In genomic region chr3:15205934-15206661, GRCh38 we compare ENCODE assay signal across 7 cellular contexts. TPM values are rescaled to one million over a fixed set of nuclear protein-coding genes. Genes with fewer than 3 reads are reported as not detected.
DNase-seq lines count a peak whose midpoint lies in the region; ATAC-seq lines count a peak whose summit lies in the region.

Gene CAPN7 (plus strand): TSS chr3:15206246. CDS start chr3:15206496, 250 bp downstream.

- peak; percentile 91 for ATAC-seq in GM18907 (IDR thresholded peaks at IDR 0.05; ENCODE audit: unreplicated experiment)
- peak; percentile 88 for ATAC-seq in HG03135 (IDR thresholded peaks at IDR 0.05; ENCODE audit: unreplicated experiment)
- peak; percentile 94 for ATAC-seq in left colon

- peak; percentile 94 for DNase-seq in central memory CD4-positive, alpha-beta T cell
- DNase-seq in left colon (peak; percentile 94 to 97), cortex of kidney (lab: John Stamatoyannopoulos, UW) (no peak)
- peak; percentile 90 for DNase-seq in stimulated activated CD4-positive, alpha-beta T cell treated with anti-CD3 and anti-CD28 coated beads, Interleukin-2, amount 100 ng/mL, for 4 hours (ENCODE audit: low read depth)

- intact Hi-C loops in T-helper 2 cell treated with Interferon-gamma antibody and Interleukin-4, amounts not matched to agents 100 ng/mL and 5 ng/mL, for 36 hours (cut with micrococcal nuclease), result loop anchor here (1.0 to 10.0 kb wide), 9 partner anchors 59 to 1081 kb away; partner anchors contain the start of genes ANKRD28, BTD, CHCHD4 and EAF1
- intact Hi-C loops in left colon (cut with DNase I, micrococcal nuclease), result no loop called here

RNA-seq across cellular contexts. Expression of gene CAPN7, which starts in this region (rescaled TPM):
- 31.0 and 34.9 TPM in 2 replicates for total RNA-seq in T-helper 2 cell treated with Interferon-gamma antibody and Interleukin-4, amounts not matched to agents 100 ng/mL and 5 ng/mL, for 36 hours
- total RNA-seq in left colon, result 10 to 100 TPM; 33.6 to 39.0 TPM
